17 cellular contexts compared by ENCODE assay signal in the genomic region with DNA sequence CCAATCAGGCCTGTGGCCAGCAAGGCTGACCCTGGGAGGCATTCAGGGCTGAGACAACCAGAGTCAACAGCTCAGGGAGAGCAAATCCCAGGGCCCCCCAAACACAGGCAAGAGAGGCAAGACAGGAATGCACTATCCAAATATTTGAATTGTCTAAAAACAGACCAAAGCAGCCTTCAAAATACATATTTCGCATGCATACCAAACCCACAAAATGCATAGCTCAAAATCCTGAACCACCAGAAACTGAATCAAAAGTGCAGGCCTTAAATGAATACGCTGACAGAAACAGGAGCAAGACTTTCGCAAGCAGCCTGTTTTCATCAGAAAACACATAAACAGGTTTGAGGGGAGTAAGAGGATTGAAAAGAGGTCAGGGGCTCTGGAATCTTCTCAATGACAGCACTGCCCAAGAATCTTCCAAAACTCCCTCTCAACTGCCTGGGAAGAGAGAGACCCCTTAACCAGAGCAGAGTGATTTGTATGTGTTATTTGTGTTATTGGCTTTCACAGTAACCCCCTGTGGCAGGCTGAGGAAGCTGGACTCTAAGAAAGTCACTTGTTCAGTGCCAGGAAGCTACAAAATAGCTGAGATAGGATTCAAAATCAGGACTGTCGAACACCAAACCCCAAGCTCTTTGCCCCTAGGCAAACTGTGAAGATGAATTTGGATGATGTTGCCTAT.
DNase-seq lines count a peak whose midpoint lies in the region; ATAC-seq and TF ChIP-seq lines count a peak whose summit lies in the region.
"Had no signal": no experiment of that assay in that cellular context is flagged by ENCODE, and none has a peak within 500 bp of the region (broad histone marks: within the 10 kb centered on the region; RNA-seq: fewer than 3 reads in every experiment).

No MANE protein-coding gene starts in this region.

- H3K4me1 Mint-ChIP-seq in neural crest cell = peaks cover 11% of the 10 kb centered on the region
- H3K4me1 Mint-ChIP-seq in activated T-helper 1 cell treated with anti-CD3 and anti-CD28 coated beads, Interleukin-12 subunit alpha, Interleukin-12 subunit beta, Interleukin-2, Interleukin-4 antibody, amounts not matched to agents 30 ng/mL and 10 ng/mL and 1 ng/mL, durations not matched to agents 14 hours and 24 hours and 36 hours (ENCODE audit: low read depth) = peaks cover 16% of the 10 kb centered on the region
- H3K4me1 Mint-ChIP-seq in CD8-positive, alpha-beta T cell (ENCODE audit: low read depth) = no peaks in the 10 kb centered on the region
- H3K4me1 Mint-ChIP-seq in activated naive CD8-positive, alpha-beta T cell treated with anti-CD3 and anti-CD28 coated beads, Interleukin-2, amount 50 U/mL, for 24 hours = peaks cover 4% of the 10 kb centered on the region

- peak overlapping the region; percentile 24 for H3K27ac Mint-ChIP-seq in neural crest cell (ENCODE audit: unreplicated experiment)
- no peak overlapping the region for H3K27ac Mint-ChIP-seq in activated T-helper 1 cell treated with anti-CD3 and anti-CD28 coated beads, Interleukin-12 subunit alpha, Interleukin-12 subunit beta, Interleukin-2, Interleukin-4 antibody, amounts not matched to agents 30 ng/mL and 10 ng/mL and 1 ng/mL, durations not matched to agents 14 hours and 24 hours and 36 hours
- no peak overlapping the region for H3K27ac Mint-ChIP-seq in CD8-positive, alpha-beta T cell
- no peak overlapping the region for H3K27ac Mint-ChIP-seq in activated naive CD8-positive, alpha-beta T cell treated with anti-CD3 and anti-CD28 coated beads, Interleukin-2, amount 50 U/mL, for 24 hours

- TF ChIP-seq CTCF in AG04450 (IDR thresholded peaks at IDR 0.05; ENCODE audit: low read depth, low read length) (peak; percentile 28), neural crest cell (conservative IDR thresholded peaks at IDR 0.05) (no peak)
- no peak for TF ChIP-seq CTCF in CD8-positive, alpha-beta T cell (IDR thresholded peaks at IDR 0.05)

- no peaks in the 10 kb centered on the region for H3K36me3 Mint-ChIP-seq in neural crest cell (ENCODE audit: low read depth)
- H3K36me3 Mint-ChIP-seq in activated T-helper 1 cell treated with anti-CD3 and anti-CD28 coated beads, Interleukin-12 subunit alpha, Interleukin-12 subunit beta, Interleukin-2, Interleukin-4 antibody, amounts not matched to agents 30 ng/mL and 10 ng/mL and 1 ng/mL, durations not matched to agents 14 hours and 24 hours and 36 hours (ENCODE audit: low read depth) = no peaks in the 10 kb centered on the region
- H3K36me3 Mint-ChIP-seq in CD8-positive, alpha-beta T cell = no peaks in the 10 kb centered on the region
- H3K36me3 Mint-ChIP-seq in activated naive CD8-positive, alpha-beta T cell treated with anti-CD3 and anti-CD28 coated beads, Interleukin-2, amount 50 U/mL, for 24 hours (ENCODE audit: low read depth) = no peaks in the 10 kb centered on the region

- no peak overlapping the region for H3K4me3 ChIP-seq in AG04450 (ENCODE audit: low read depth, low read length)
- no peak overlapping the region for H3K4me3 ChIP-seq in CD8-positive, alpha-beta T cell (ENCODE audit: low read depth, low read length)
- H3K4me3 ChIP-seq: A549, K562, transverse colon had no signal

- H3K9me3 ChIP-seq in AG04450 (ENCODE audit: control insufficient read depth, insufficient read depth, low read length) = no peaks in the 10 kb centered on the region
- H3K9me3 ChIP-seq in CD8-positive, alpha-beta T cell (ENCODE audit: low read length) = no peaks in the 10 kb centered on the region
- H3K9me3 ChIP-seq: A549, transverse colon had no signal

- no peaks in the 10 kb centered on the region for H3K27me3 ChIP-seq in AG04450 (ENCODE audit: control insufficient read depth, insufficient read depth, low read length)
- H3K27me3 ChIP-seq in CD8-positive, alpha-beta T cell (ENCODE audit: insufficient read depth, low read length) = no peaks in the 10 kb centered on the region
- H3K27me3 ChIP-seq: transverse colon had no signal

- intact Hi-C loops in activated T-helper 1 cell treated with anti-CD3 and anti-CD28 coated beads, Interleukin-12 subunit alpha, Interleukin-12 subunit beta, Interleukin-2, Interleukin-4 antibody, amounts not matched to agents 30 ng/mL and 10 ng/mL and 1 ng/mL, durations not matched to agents 14 hours and 24 hours and 36 hours (cut with micrococcal nuclease) = no loop called here
- intact Hi-C loops in CD8-positive, alpha-beta T cell (cut with DNase I, micrococcal nuclease) = no loop called here

- POLR2A ChIA-PET in AG04450 (lab: Yijun Ruan, JAX) = interaction anchor here (0.6 to 2.2 kb wide), 14 partner anchors 10 to 1031 kb away, joined by 3 to 50 read pairs (median 4); a partner anchor contains a TSS
- POLR2A ChIA-PET in CD8-positive, alpha-beta T cell (lab: Charles Lee) = no interaction called here

- ATAC-seq in CD8-positive, alpha-beta T cell = no peak
- no peak for ATAC-seq in activated naive CD8-positive, alpha-beta T cell treated with anti-CD3 and anti-CD28 coated beads, Interleukin-2, amount 50 U/mL, for 24 hours
- ATAC-seq in HG03196 (IDR thresholded peaks at IDR 0.05; ENCODE audit: unreplicated experiment) = no peak
- ATAC-seq: K562 had no signal

- no peak overlapping the region for H3K4me3 Mint-ChIP-seq in neural crest cell
- no peak overlapping the region for H3K4me3 Mint-ChIP-seq in activated T-helper 1 cell treated with anti-CD3 and anti-CD28 coated beads, Interleukin-12 subunit alpha, Interleukin-12 subunit beta, Interleukin-2, Interleukin-4 antibody, amounts not matched to agents 30 ng/mL and 10 ng/mL and 1 ng/mL, durations not matched to agents 14 hours and 24 hours and 36 hours
- no peak overlapping the region for H3K4me3 Mint-ChIP-seq in CD8-positive, alpha-beta T cell
- H3K4me3 Mint-ChIP-seq in activated naive CD8-positive, alpha-beta T cell treated with anti-CD3 and anti-CD28 coated beads, Interleukin-2, amount 50 U/mL, for 24 hours = no peak overlapping the region
- H3K4me3 Mint-ChIP-seq: H9 had no signal

- H3K27me3 Mint-ChIP-seq in neural crest cell (ENCODE audit: low read depth) = no peaks in the 10 kb centered on the region
- peaks cover 10% of the 10 kb centered on the region for H3K27me3 Mint-ChIP-seq in activated T-helper 1 cell treated with anti-CD3 and anti-CD28 coated beads, Interleukin-12 subunit alpha, Interleukin-12 subunit beta, Interleukin-2, Interleukin-4 antibody, amounts not matched to agents 30 ng/mL and 10 ng/mL and 1 ng/mL, durations not matched to agents 14 hours and 24 hours and 36 hours (ENCODE audit: insufficient read depth)
- peaks cover under 1% of the 10 kb centered on the region for H3K27me3 Mint-ChIP-seq in CD8-positive, alpha-beta T cell (ENCODE audit: low read depth)
- peaks cover 4% of the 10 kb centered on the region for H3K27me3 Mint-ChIP-seq in activated naive CD8-positive, alpha-beta T cell treated with anti-CD3 and anti-CD28 coated beads, Interleukin-2, amount 50 U/mL, for 24 hours

- H3K27ac ChIP-seq in AG04450 (ENCODE audit: low read depth, low read length) = peak overlapping the region; percentile 90
- H3K27ac ChIP-seq in CD8-positive, alpha-beta T cell (ENCODE audit: low read depth, low read length) = no peak overlapping the region
- H3K27ac ChIP-seq: A549 had no signal

- no peaks in the 10 kb centered on the region for H3K4me1 ChIP-seq in CD8-positive, alpha-beta T cell (ENCODE audit: insufficient read depth, low read length)
- H3K4me1 ChIP-seq: A549 had no signal

- CTCF ChIA-PET in AG04450 (lab: Charles Lee) = interaction anchor here (1.3 kb wide), 2 partner anchors 10 to 119 kb away, joined by 3 to 4 read pairs; no protein-coding TSS in a partner anchor
- CTCF ChIA-PET in CD8-positive, alpha-beta T cell (lab: Charles Lee) = no interaction called here

- no peaks in the 10 kb centered on the region for H3K36me3 ChIP-seq in CD8-positive, alpha-beta T cell (ENCODE audit: insufficient read depth, low read length)
- H3K36me3 ChIP-seq: transverse colon had no signal

- peak; percentile 87 for DNase-seq in AG04450 (ENCODE audit: low read depth, low spot score)
- peak; percentile 28 for DNase-seq in LHCN-M2 (ENCODE audit: low read depth)
- peak; percentile 80 for DNase-seq in fibroblast of gingiva (ENCODE audit: low read depth)
- DNase-seq in neural crest cell (ENCODE audit: low read depth, low spot score) = no peak
- no peak for DNase-seq in activated T-helper 1 cell treated with anti-CD3 and anti-CD28 coated beads, Interleukin-12 subunit alpha, Interleukin-12 subunit beta, Interleukin-2, Interleukin-4 antibody, amounts not matched to agents 30 ng/mL and 10 ng/mL and 1 ng/mL, durations not matched to agents 14 hours and 24 hours and 36 hours (ENCODE audit: low spot score)
- no peak for DNase-seq in CD8-positive, alpha-beta T cell
- no peak for DNase-seq in activated naive CD8-positive, alpha-beta T cell treated with anti-CD3 and anti-CD28 coated beads, Interleukin-2, amount 50 U/mL, for 24 hours
- DNase-seq: effector memory CD4-positive, alpha-beta T cell; H9; NCI-H1105 treated with DMSO at 0.1 percent for 48 hours; NCI-H226; stimulated activated CD4-positive, alpha-beta T cell treated with anti-CD3 and anti-CD28 coated beads, Interleukin-2, amount 100 ng/mL, for 24 hours; stimulated activated CD8-positive, alpha-beta memory T cell treated with anti-CD3 and anti-CD28 coated beads, Interleukin-4, amount 100 ng/mL, for 48 hours; transverse colon had no signal

- no peaks in the 10 kb centered on the region for H3K9me3 Mint-ChIP-seq in neural crest cell
- H3K9me3 Mint-ChIP-seq in activated T-helper 1 cell treated with anti-CD3 and anti-CD28 coated beads, Interleukin-12 subunit alpha, Interleukin-12 subunit beta, Interleukin-2, Interleukin-4 antibody, amounts not matched to agents 30 ng/mL and 10 ng/mL and 1 ng/mL, durations not matched to agents 14 hours and 24 hours and 36 hours = no peaks in the 10 kb centered on the region
- H3K9me3 Mint-ChIP-seq in CD8-positive, alpha-beta T cell = no peaks in the 10 kb centered on the region
- H3K9me3 Mint-ChIP-seq in activated naive CD8-positive, alpha-beta T cell treated with anti-CD3 and anti-CD28 coated beads, Interleukin-2, amount 50 U/mL, for 24 hours = no peaks in the 10 kb centered on the region
- H3K9me3 Mint-ChIP-seq: H9 had no signal

Comparison
In these comparisons a context has a peak if more than half of its experiments do, and no peak if none do; other contexts are left out.
1. DNase-seq: peak in AG04450 (single experiment), LHCN-M2 (single experiment) and fibroblast of gingiva (single experiment); none in neural crest cell (single experiment), activated T-helper 1 cell treated with anti-CD3 and anti-CD28 coated beads, Interleukin-12 subunit alpha, Interleukin-12 subunit beta, Interleukin-2, Interleukin-4 antibody, amounts not matched to agents 30 ng/mL and 10 ng/mL and 1 ng/mL, durations not matched to agents 14 hours and 24 hours and 36 hours (single experiment), CD8-positive, alpha-beta T cell (0 of 7) and activated naive CD8-positive, alpha-beta T cell treated with anti-CD3 and anti-CD28 coated beads, Interleukin-2, amount 50 U/mL, for 24 hours (single experiment).